In genomic region chr1:43015269-43015668, GRCh38 we compare ENCODE assay signal across 25 cellular contexts.
"Had no signal": no experiment of that assay in that cellular context is flagged by ENCODE, and none has a peak within 500 bp of the region (broad histone marks: within the 10 kb centered on the region; RNA-seq: fewer than 3 reads in every experiment).

No MANE protein-coding gene starts in this region.

- H3K4me3 ChIP-seq: adrenal gland, ascending aorta, heart left ventricle, prostate gland, thyroid gland had no signal

- DNase-seq: activated CD4-positive, alpha-beta T cell treated with anti-CD3 and anti-CD28 coated beads for 1 hour; activated gamma-delta T cell treated with Interleukin-2 at 50 U/mL for 16 hours; activated T-cell treated with anti-CD3 and anti-CD28 coated beads, Interleukin-2, amount 50 U/mL, for 1 hour; adrenal gland; brain microvascular endothelial cell; effector memory CD4-positive, alpha-beta T cell; heart left ventricle; left cardiac atrium; naive B cell; stimulated activated CD4-positive, alpha-beta T cell treated with anti-CD3 and anti-CD28 coated beads, Interleukin-12 subunit alpha, Interleukin-12 subunit beta, amount 100 ng/mL, for 4 hours; stimulated activated CD4-positive, alpha-beta T cell treated with anti-CD3 and anti-CD28 coated beads, Interleukin-4, amount 100 ng/mL, for 4 hours; substantia nigra; T-helper 1 cell; thyroid gland had no signal

- H3K4me1 ChIP-seq: adrenal gland, ascending aorta, heart left ventricle, prostate gland, thyroid gland had no signal

- H3K9me3 Mint-ChIP-seq: central memory CD8-positive, alpha-beta T cell; memory B cell; naive B cell; stimulated activated naive CD8-positive, alpha-beta T cell treated with anti-CD3 and anti-CD28 coated beads, Interleukin-15, Interleukin-2, amounts not matched to agents 100 ng/mL and 50 ng/mL, for 24 hours had no signal

- H3K27ac Mint-ChIP-seq: activated naive CD8-positive, alpha-beta T cell; memory B cell; stimulated activated naive CD8-positive, alpha-beta T cell treated with anti-CD3 and anti-CD28 coated beads, Interleukin-15, Interleukin-2, amounts not matched to agents 100 ng/mL and 50 ng/mL, for 24 hours had no signal

- H3K27me3 Mint-ChIP-seq: stimulated activated naive CD8-positive, alpha-beta T cell treated with anti-CD3 and anti-CD28 coated beads, Interleukin-15, Interleukin-2, amounts not matched to agents 100 ng/mL and 50 ng/mL, for 24 hours had no signal

- H3K36me3 ChIP-seq: adrenal gland, ascending aorta, brain microvascular endothelial cell, heart left ventricle, prostate gland, thyroid gland, WERI-Rb-1 had no signal

- FAIRE-seq: colon, islet of Langerhans, TTC549 had no signal

- ATAC-seq: heart left ventricle, left cardiac atrium had no signal

- H3K36me3 Mint-ChIP-seq: activated naive CD8-positive, alpha-beta T cell; memory B cell; naive B cell had no signal

- H3K4me1 Mint-ChIP-seq: central memory CD8-positive, alpha-beta T cell had no signal

- H3K4me3 Mint-ChIP-seq: activated naive CD8-positive, alpha-beta T cell; central memory CD8-positive, alpha-beta T cell; memory B cell; naive B cell; neural crest cell; stimulated activated naive CD8-positive, alpha-beta T cell treated with anti-CD3 and anti-CD28 coated beads, Interleukin-15, Interleukin-2, amounts not matched to agents 100 ng/mL and 50 ng/mL, for 24 hours had no signal

- H3K27ac ChIP-seq: adrenal gland, ascending aorta, brain microvascular endothelial cell, heart left ventricle, prostate gland, thyroid gland, WERI-Rb-1 had no signal

- H3K9me3 ChIP-seq: adrenal gland, ascending aorta, heart left ventricle, prostate gland, thyroid gland had no signal

- H3K27me3 ChIP-seq: adrenal gland, ascending aorta, brain microvascular endothelial cell, heart left ventricle, thyroid gland had no signal
